ENCODE assay signal across 5 cellular contexts in the genomic region with DNA sequence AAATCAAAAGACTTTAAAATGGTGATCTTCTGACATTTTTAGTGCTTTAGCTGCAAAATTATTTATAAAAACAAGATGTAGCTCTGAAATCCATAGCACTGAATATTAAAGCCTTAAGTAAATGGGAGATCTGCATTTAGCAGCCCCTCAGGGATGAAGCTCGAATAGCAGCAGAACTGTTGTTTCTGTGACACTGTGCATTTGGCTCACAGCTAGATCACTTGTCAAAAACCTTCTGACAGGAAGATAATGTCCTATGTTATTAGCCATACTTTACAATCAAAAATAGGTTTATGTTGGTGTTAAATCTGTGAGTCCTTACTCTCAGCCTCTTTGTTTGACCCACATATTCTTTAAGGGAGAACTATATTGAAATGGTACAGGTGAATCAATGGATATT.
"Had no signal": no experiment of that assay in that cellular context is flagged by ENCODE, and none has a peak within 500 bp of the region (broad histone marks: within the 10 kb centered on the region; RNA-seq: fewer than 3 reads in every experiment).

No MANE protein-coding gene starts in this region.

- H3K27ac Mint-ChIP-seq: H9 had no signal

- DNase-seq: GOT3, H9, HCEC 1CT, IMR-90 had no signal

- H3K9me3 Mint-ChIP-seq: H9 had no signal

- H3K4me3 ChIP-seq: K562 had no signal

- H3K4me3 Mint-ChIP-seq: H9 had no signal

- ATAC-seq: K562 had no signal
